Comparison of ENCODE assay signal across 2 cellular contexts in genomic region chr5:146521403-146522106, GRCh38.
A peak's percentile ranks its signal among the peaks of the same experiment; 100 is the strongest.
TF ChIP-seq lines count a peak whose summit lies in the region.

No MANE protein-coding gene starts in this region.

TF ChIP-seq in HepG2, 621 proteins besides CTCF, POLR2A, EP300 and RAD21:
- TF ChIP-seq RBFOX2 (IDR thresholded peaks at IDR 0.05; ENCODE audit: low read depth, low read length) (no peak), ZNF343 (CRISPR knock-in tag; IDR thresholded peaks at IDR 0.05) (no peak), NCOR1 (IDR thresholded peaks at IDR 0.05; ENCODE audit: borderline replicate concordance, low read length) (no peak), ZGPAT (CRISPR knock-in tag; IDR thresholded peaks at IDR 0.05) (no peak), RFX3 (CRISPR knock-in tag; IDR thresholded peaks at IDR 0.05) (no peak), AGO1 (IDR thresholded peaks at IDR 0.05; ENCODE audit: low read depth, low read length, poor library complexity, severe bottlenecking) (no peak), ZNF546 (CRISPR knock-in tag; conservative IDR thresholded peaks at IDR 0.05) (no peak), ZEB1 (IDR thresholded peaks at IDR 0.05; ENCODE audit: insufficient replicate concordance, low read depth) (no peak)
- TF ChIP-seq, protein P1, sequence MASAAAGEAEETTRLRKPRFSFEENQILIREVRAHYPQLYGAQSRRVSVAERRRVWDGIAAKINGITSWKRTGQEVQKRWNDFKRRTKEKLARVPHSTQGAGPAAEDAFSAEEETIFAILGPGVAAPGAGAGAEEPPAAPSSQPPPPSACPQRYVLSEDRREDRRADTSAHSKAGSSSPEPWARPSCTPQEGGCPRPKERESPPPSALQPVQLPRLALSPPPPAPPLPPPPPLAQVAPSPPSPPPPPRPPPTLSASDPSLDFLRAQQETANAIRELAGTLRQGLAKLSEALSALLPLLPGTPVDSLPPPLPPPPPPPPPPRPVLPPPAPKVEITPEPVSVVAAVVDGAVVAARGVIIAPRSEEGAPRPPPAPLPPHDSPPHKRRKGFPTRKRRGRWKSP (CRISPR knock-in tag; IDR thresholded peaks at IDR 0.05) = no peak
- TF ChIP-seq, protein P2, sequence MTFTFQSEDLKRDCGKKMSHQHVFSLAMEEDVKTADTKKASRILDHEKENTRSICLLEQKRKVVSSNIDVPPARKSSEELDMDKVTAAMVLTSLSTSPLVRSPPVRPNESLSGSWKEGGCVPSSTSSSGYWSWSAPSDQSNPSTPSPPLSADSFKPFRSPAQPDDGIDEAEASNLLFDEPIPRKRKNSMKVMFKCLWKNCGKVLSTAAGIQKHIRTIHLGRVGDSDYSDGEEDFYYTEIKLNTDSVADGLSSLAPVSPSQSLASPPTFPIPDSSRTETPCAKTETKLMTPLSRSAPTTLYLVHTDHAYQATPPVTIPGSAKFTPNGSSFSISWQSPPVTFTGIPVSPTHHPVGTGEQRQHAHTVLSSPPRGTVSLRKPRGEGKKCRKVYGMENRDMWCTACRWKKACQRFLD (CRISPR knock-in tag; IDR thresholded peaks at IDR 0.05; ENCODE audit: borderline replicate concordance) = no peak
- TF ChIP-seq, protein P3, sequence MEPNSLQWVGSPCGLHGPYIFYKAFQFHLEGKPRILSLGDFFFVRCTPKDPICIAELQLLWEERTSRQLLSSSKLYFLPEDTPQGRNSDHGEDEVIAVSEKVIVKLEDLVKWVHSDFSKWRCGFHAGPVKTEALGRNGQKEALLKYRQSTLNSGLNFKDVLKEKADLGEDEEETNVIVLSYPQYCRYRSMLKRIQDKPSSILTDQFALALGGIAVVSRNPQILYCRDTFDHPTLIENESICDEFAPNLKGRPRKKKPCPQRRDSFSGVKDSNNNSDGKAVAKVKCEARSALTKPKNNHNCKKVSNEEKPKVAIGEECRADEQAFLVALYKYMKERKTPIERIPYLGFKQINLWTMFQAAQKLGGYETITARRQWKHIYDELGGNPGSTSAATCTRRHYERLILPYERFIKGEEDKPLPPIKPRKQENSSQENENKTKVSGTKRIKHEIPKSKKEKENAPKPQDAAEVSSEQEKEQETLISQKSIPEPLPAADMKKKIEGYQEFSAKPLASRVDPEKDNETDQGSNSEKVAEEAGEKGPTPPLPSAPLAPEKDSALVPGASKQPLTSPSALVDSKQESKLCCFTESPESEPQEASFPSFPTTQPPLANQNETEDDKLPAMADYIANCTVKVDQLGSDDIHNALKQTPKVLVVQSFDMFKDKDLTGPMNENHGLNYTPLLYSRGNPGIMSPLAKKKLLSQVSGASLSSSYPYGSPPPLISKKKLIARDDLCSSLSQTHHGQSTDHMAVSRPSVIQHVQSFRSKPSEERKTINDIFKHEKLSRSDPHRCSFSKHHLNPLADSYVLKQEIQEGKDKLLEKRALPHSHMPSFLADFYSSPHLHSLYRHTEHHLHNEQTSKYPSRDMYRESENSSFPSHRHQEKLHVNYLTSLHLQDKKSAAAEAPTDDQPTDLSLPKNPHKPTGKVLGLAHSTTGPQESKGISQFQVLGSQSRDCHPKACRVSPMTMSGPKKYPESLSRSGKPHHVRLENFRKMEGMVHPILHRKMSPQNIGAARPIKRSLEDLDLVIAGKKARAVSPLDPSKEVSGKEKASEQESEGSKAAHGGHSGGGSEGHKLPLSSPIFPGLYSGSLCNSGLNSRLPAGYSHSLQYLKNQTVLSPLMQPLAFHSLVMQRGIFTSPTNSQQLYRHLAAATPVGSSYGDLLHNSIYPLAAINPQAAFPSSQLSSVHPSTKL (CRISPR knock-in tag; IDR thresholded peaks at IDR 0.05) = no peak

TF ChIP-seq in K562, 482 proteins besides CTCF, POLR2A, EP300 and RAD21:
- TF ChIP-seq FOSL1 (tag; conservative IDR thresholded peaks at IDR 0.05) (peak; percentile 88), ARID1B (IDR thresholded peaks at IDR 0.05) (peak; percentile 27; the same call in 1 of the 2 replicates), POLR2AphosphoS2 (IDR thresholded peaks at IDR 0.05; ENCODE audit: low read length) (no peak), TCF3 (CRISPR knock-in tag; IDR thresholded peaks at IDR 0.05) (peak; percentile 41), CBFA2T3 (IDR thresholded peaks at IDR 0.05) (peak; percentile 49), NRF1 (conservative IDR thresholded peaks at IDR 0.05 in 1 of 2, IDR thresholded peaks at IDR 0.05 in 1 of 2) (no peak), CBFA2T2 (conservative IDR thresholded peaks at IDR 0.05) (0 out of 2 replicates have a peak, but pooled peaks have one; percentile 20)
